Comparison of ENCODE assay signal across 7 cellular contexts in genomic region chr4:99947608-99948007, GRCh38. TPM values are rescaled to one million over a fixed set of nuclear protein-coding genes. Genes with fewer than 3 reads are reported as not detected.
DNase-seq lines count a peak whose midpoint lies in the region; ATAC-seq, FAIRE-seq and TF ChIP-seq lines count a peak whose summit lies in the region.

No MANE protein-coding gene starts in this region.

- no peak for TF ChIP-seq POLR2A in GM12891 (IDR thresholded peaks at IDR 0.05; ENCODE audit: low read depth, low read length)

- H3K4me2 ChIP-seq in GM23248 (ENCODE audit: unreplicated experiment), result peak overlapping the region; percentile 91
- H3K4me2 ChIP-seq in smooth muscle cell, result peak overlapping the region; percentile 93

- H2AFZ ChIP-seq in GM23248 (peak overlapping the region; percentile 77), smooth muscle cell (ENCODE audit: low read depth) (no peak overlapping the region)

- H3K9me3 ChIP-seq in GM23248 (ENCODE audit: low read depth) (no peaks in the 10 kb centered on the region), RWPE2 (ENCODE audit: severe bottlenecking) (no peaks in the 10 kb centered on the region), smooth muscle cell (replicated peaks; ENCODE audit: low read depth) (no peaks in the 10 kb centered on the region)

- H3K27ac ChIP-seq in GM23248 (peak overlapping the region; percentile 94), RWPE2 (ENCODE audit: poor library complexity, severe bottlenecking) (peak overlapping the region; percentile 91), smooth muscle cell (ENCODE audit: low read depth) (peak overlapping the region; percentile 85)

- TF ChIP-seq CTCF in RWPE2 (IDR thresholded peaks at IDR 0.05; ENCODE audit: poor library complexity, severe bottlenecking) (no peak), fibroblast of villous mesenchyme (IDR thresholded peaks at IDR 0.05; ENCODE audit: insufficient read depth, low read depth, low read length) (no peak), smooth muscle cell (IDR thresholded peaks at IDR 0.05; ENCODE audit: borderline replicate concordance, insufficient read depth, poor library complexity, severe bottlenecking) (no peak)

- H3K79me2 ChIP-seq in GM23248 (ENCODE audit: insufficient read depth) (peaks cover 61% of the 10 kb centered on the region), smooth muscle cell (ENCODE audit: low read depth) (peaks cover 51% of the 10 kb centered on the region)

- in situ Hi-C loops in GM23248 (cut with MboI), result no loop called here

- H3K9ac ChIP-seq in GM23248 (peak overlapping the region; percentile 98), smooth muscle cell (ENCODE audit: low read depth) (no peak overlapping the region)

- WGBS in GM23248 (ENCODE audit: low coverage in 1 of 2, low lambda C conversion rate in 2 of 2, missing lambda C conversion rate in 2 of 2), 2 experiments, result 77 to 78% methylated on average over 4 of the region's 4 CpGs
- 69% methylated on average over 4 of the region's 4 CpGs for WGBS in smooth muscle cell (ENCODE audit: low lambda C conversion rate)

- H3K4me1 ChIP-seq in GM23248 (ENCODE audit: insufficient read depth) (peaks cover 38% of the 10 kb centered on the region), RWPE2 (ENCODE audit: insufficient read depth, poor library complexity, severe bottlenecking) (peaks cover 28% of the 10 kb centered on the region), smooth muscle cell (ENCODE audit: low read depth) (peaks cover 32% of the 10 kb centered on the region)

- H3K4me3 ChIP-seq in GM23248 (peak overlapping the region; percentile 99), RWPE2 (ENCODE audit: severe bottlenecking) (no peak overlapping the region), fibroblast of villous mesenchyme (ENCODE audit: low read depth, low read length) (peak overlapping the region; percentile 87), smooth muscle cell (peak overlapping the region; percentile 90)

- H3F3A ChIP-seq in GM23248 (ENCODE audit: insufficient read depth) (peaks cover 32% of the 10 kb centered on the region), smooth muscle cell (ENCODE audit: low read depth) (peaks cover 21% of the 10 kb centered on the region)

- H3K9me2 ChIP-seq in GM23248 (ENCODE audit: insufficient read depth), result no peaks in the 10 kb centered on the region

- H4K20me1 ChIP-seq in GM23248 (ENCODE audit: insufficient read depth) (no peaks in the 10 kb centered on the region), smooth muscle cell (ENCODE audit: low read depth) (peaks cover 33% of the 10 kb centered on the region)

- no peak for ATAC-seq in RWPE2 (ENCODE audit: low read depth)

- FAIRE-seq in GM12891 (lab: Jason Lieb, UNC), result no peak

- H3K27me3 ChIP-seq in GM23248 (replicated peaks; ENCODE audit: insufficient read depth) (no peaks in the 10 kb centered on the region), RWPE2 (ENCODE audit: insufficient read depth, poor library complexity, severe bottlenecking) (no peaks in the 10 kb centered on the region), smooth muscle cell (ENCODE audit: low read depth) (no peaks in the 10 kb centered on the region)

- H3K36me3 ChIP-seq in GM23248 (ENCODE audit: low read depth) (peaks cover 9% of the 10 kb centered on the region), RWPE2 (ENCODE audit: low read depth) (peaks cover 33% of the 10 kb centered on the region), smooth muscle cell (ENCODE audit: low read depth) (no peaks in the 10 kb centered on the region)

- DNase-seq in GM23248 (peak; percentile 31), RWPE2 (ENCODE audit: low spot score) (no peak), fibroblast of villous mesenchyme (ENCODE audit: low read depth) (peak; percentile 4), smooth muscle cell (lab: John Stamatoyannopoulos, UW; ENCODE audit: unreplicated experiment) (no peak), GM12891 (ENCODE audit: insufficient read length, low spot score) (no peak), NCI-H2171 (lab: John Stamatoyannopoulos, UW) (no peak)
- DNase-seq in activated CD4-positive, CD25-positive, alpha-beta regulatory T cell (lab: John Stamatoyannopoulos, UW), result no peak

TF ChIP-seq in GM12891, 5 proteins besides CTCF, POLR2A, EP300 and RAD21:
- TF ChIP-seq TAF1 (IDR thresholded peaks at IDR 0.05; ENCODE audit: low read depth, low read length) (no peak), PAX5 (IDR thresholded peaks at IDR 0.05; ENCODE audit: insufficient read depth, low read length, severe bottlenecking) (no peak), POLR2AphosphoS5 (IDR thresholded peaks at IDR 0.05; ENCODE audit: low read depth, low read length) (no peak), SPI1 (IDR thresholded peaks at IDR 0.05; ENCODE audit: low read depth, low read length) (no peak), POU2F2 (IDR thresholded peaks at IDR 0.05; ENCODE audit: low read depth, low read length) (no peak)

RNA-seq across cellular contexts. Expression of gene DNAJB14, which starts 1.2 kb away (rescaled TPM):
- total RNA-seq in GM23248 (2014; rRNA removed; shearing (Covaris generic)), result 30.4 and 43.8 TPM in 2 replicates
- 44.7 and 47.4 TPM in 2 replicates for polyA plus RNA-seq in GM23248 (2016; fragmentation: Nextera tagmentation; extraction: Ambion mirVana)
- 36.4 and 54.8 TPM in 2 replicates for total RNA-seq in fibroblast of villous mesenchyme
- total RNA-seq in smooth muscle cell, result 62.7 and 87.2 TPM in 2 replicates
- 18.8 and 29.8 TPM in 2 replicates for polyA plus RNA-seq in smooth muscle cell
- polyA plus RNA-seq in GM12891 (2012; ENCODE audit: low read depth, missing spikeins), result 32.4 TPM

RNA-seq across cellular contexts. Expression of gene H2AZ1, which starts 2.5 kb away (rescaled TPM):
- 189 and 327 TPM in 2 replicates for total RNA-seq in GM23248 (2014; rRNA removed; shearing (Covaris generic))
- polyA plus RNA-seq in GM23248 (2016; fragmentation: Nextera tagmentation; extraction: Ambion mirVana) (454 and 468 TPM in 2 replicates), smooth muscle cell (531 and 534 TPM in 2 replicates)
- total RNA-seq in fibroblast of villous mesenchyme (255 and 287 TPM in 2 replicates), smooth muscle cell (469 and 497 TPM in 2 replicates)
- 658 TPM for polyA plus RNA-seq in GM12891 (2012; ENCODE audit: low read depth, missing spikeins)

RNA-seq across cellular contexts. Expression of gene LAMTOR3, which starts 53.4 kb away (rescaled TPM):
- total RNA-seq in GM23248 (2014; rRNA removed; shearing (Covaris generic)), result 47.0 and 68.1 TPM in 2 replicates
- polyA plus RNA-seq in GM23248 (2016; fragmentation: Nextera tagmentation; extraction: Ambion mirVana) (59.7 and 64.3 TPM in 2 replicates), smooth muscle cell (58.3 and 68.9 TPM in 2 replicates)
- total RNA-seq in fibroblast of villous mesenchyme (20.9 and 51.8 TPM in 2 replicates), smooth muscle cell (95.2 and 112 TPM in 2 replicates)
- polyA plus RNA-seq in GM12891 (2012; ENCODE audit: low read depth, missing spikeins), result 27.1 TPM

Comparison
In these comparisons a context has a peak if more than half of its experiments do, and no peak if none do; other contexts are left out.
1. DNase-seq: peak in GM23248 (single experiment) and fibroblast of villous mesenchyme (single experiment); none in RWPE2 (single experiment), smooth muscle cell (single experiment), GM12891 (single experiment), NCI-H2171 (single experiment) and activated CD4-positive, CD25-positive, alpha-beta regulatory T cell (0 of 4).
2. Peak in every context shown above with its lines, with median percentiles within 50 percentile points of each other: H3K27ac ChIP-seq.